2 cellular contexts compared by ENCODE assay signal in the genomic region with DNA sequence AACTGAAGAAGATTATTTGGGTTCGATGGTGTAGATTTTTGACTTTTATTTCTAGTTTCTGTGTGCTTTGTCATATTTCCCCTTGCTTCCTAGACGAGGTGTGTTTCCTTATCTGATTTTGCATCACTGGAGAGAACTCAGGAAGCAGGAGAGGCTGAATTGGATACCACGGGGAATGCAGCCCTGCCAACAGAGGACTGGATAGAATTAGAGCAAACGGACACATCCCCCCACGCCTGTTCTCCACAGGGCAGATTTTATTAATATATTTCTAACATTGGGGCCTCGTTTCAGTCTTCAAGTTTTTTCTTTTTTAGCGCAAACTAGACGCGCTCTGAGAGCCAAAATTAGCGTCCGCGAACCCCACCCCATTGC.
TF ChIP-seq lines count a peak whose summit lies in the region.

No MANE protein-coding gene starts in this region.

TF ChIP-seq in K562, 482 proteins besides CTCF, POLR2A, EP300 and RAD21 (continued from another document and continues in another):
- peak; percentile 65; the same call in 1 of the 2 replicates for TF ChIP-seq ZEB2 (IDR thresholded peaks at IDR 0.05)
- TF ChIP-seq, protein P1, sequence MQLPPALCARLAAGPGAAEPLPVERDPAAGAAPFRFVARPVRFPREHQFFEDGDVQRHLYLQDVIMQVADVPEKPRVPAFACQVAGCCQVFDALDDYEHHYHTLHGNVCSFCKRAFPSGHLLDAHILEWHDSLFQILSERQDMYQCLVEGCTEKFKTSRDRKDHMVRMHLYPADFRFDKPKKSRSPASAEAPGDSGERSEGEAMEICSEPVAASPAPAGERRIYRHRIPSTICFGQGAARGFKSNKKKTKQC (CRISPR knock-in tag; IDR thresholded peaks at IDR 0.05): 0 out of 2 replicates have a peak, but pooled peaks have one; percentile 20
- TF ChIP-seq GTF2E2 (tag; IDR thresholded peaks at IDR 0.05): no peak
- TF ChIP-seq, protein P2, sequence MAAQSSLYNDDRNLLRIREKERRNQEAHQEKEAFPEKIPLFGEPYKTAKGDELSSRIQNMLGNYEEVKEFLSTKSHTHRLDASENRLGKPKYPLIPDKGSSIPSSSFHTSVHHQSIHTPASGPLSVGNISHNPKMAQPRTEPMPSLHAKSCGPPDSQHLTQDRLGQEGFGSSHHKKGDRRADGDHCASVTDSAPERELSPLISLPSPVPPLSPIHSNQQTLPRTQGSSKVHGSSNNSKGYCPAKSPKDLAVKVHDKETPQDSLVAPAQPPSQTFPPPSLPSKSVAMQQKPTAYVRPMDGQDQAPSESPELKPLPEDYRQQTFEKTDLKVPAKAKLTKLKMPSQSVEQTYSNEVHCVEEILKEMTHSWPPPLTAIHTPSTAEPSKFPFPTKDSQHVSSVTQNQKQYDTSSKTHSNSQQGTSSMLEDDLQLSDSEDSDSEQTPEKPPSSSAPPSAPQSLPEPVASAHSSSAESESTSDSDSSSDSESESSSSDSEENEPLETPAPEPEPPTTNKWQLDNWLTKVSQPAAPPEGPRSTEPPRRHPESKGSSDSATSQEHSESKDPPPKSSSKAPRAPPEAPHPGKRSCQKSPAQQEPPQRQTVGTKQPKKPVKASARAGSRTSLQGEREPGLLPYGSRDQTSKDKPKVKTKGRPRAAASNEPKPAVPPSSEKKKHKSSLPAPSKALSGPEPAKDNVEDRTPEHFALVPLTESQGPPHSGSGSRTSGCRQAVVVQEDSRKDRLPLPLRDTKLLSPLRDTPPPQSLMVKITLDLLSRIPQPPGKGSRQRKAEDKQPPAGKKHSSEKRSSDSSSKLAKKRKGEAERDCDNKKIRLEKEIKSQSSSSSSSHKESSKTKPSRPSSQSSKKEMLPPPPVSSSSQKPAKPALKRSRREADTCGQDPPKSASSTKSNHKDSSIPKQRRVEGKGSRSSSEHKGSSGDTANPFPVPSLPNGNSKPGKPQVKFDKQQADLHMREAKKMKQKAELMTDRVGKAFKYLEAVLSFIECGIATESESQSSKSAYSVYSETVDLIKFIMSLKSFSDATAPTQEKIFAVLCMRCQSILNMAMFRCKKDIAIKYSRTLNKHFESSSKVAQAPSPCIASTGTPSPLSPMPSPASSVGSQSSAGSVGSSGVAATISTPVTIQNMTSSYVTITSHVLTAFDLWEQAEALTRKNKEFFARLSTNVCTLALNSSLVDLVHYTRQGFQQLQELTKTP (IDR thresholded peaks at IDR 0.05; ENCODE audit: low read depth in 1 of 2, partially characterized antibody in 2 of 2): peak in 1 of 2 experiments; percentile 51
- 0 out of 2 replicates have a peak, but pooled peaks have one; percentile 68 for TF ChIP-seq PHTF2 (CRISPR knock-in tag; IDR thresholded peaks at IDR 0.05)
- peak; percentile 54; the same call in 1 of the 2 replicates for TF ChIP-seq DPF2 (IDR thresholded peaks at IDR 0.05)
- peak; percentile 68; the same call in 1 of the 2 replicates for TF ChIP-seq SMARCA4 (IDR thresholded peaks at IDR 0.05)
- TF ChIP-seq, protein P3, sequence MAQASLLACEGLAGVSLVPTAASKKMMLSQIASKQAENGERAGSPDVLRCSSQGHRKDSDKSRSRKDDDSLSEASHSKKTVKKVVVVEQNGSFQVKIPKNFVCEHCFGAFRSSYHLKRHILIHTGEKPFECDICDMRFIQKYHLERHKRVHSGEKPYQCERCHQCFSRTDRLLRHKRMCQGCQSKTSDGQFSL (CRISPR knock-in tag; IDR thresholded peaks at IDR 0.05): no peak
- TF ChIP-seq, protein P3 (tag; IDR thresholded peaks at IDR 0.05): no peak
- TF ChIP-seq FOXK2 (conservative IDR thresholded peaks at IDR 0.05 in 1 of 2, IDR thresholded peaks at IDR 0.05 in 1 of 2; ENCODE audit: low read depth in 2 of 2): 0 out of 4 replicates have a peak, but pooled peaks of 1 of the 2 experiments have one; percentile 16
- TF ChIP-seq, protein P4, sequence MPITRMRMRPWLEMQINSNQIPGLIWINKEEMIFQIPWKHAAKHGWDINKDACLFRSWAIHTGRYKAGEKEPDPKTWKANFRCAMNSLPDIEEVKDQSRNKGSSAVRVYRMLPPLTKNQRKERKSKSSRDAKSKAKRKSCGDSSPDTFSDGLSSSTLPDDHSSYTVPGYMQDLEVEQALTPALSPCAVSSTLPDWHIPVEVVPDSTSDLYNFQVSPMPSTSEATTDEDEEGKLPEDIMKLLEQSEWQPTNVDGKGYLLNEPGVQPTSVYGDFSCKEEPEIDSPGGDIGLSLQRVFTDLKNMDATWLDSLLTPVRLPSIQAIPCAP (CRISPR knock-in tag; IDR thresholded peaks at IDR 0.05; ENCODE audit: borderline replicate concordance): no peak
- TF ChIP-seq, protein P5, sequence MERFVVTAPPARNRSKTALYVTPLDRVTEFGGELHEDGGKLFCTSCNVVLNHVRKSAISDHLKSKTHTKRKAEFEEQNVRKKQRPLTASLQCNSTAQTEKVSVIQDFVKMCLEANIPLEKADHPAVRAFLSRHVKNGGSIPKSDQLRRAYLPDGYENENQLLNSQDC (CRISPR knock-in tag; IDR thresholded peaks at IDR 0.05): no peak
- TF ChIP-seq NFATC3 (IDR thresholded peaks at IDR 0.05): peak; percentile 56; the same call in 1 of the 2 replicates
- TF ChIP-seq PURB (CRISPR knock-in tag; IDR thresholded peaks at IDR 0.05; ENCODE audit: low read depth): no peak
- no peak for TF ChIP-seq MCM7 (IDR thresholded peaks at IDR 0.05)
- TF ChIP-seq FOXA3 (CRISPR knock-in tag; conservative IDR thresholded peaks at IDR 0.05 in 1 of 2, IDR thresholded peaks at IDR 0.05 in 1 of 2): 0 out of 4 replicates have a peak, but pooled peaks of 1 of the 2 experiments have one; percentile 24
- peak; percentile 54; the same call in 1 of the 2 replicates for TF ChIP-seq SMARCE1 (IDR thresholded peaks at IDR 0.05)
- TF ChIP-seq PML (IDR thresholded peaks at IDR 0.05; ENCODE audit: low read length): peak; percentile 6; the same call in 1 of the 2 replicates
- TF ChIP-seq, protein P6, sequence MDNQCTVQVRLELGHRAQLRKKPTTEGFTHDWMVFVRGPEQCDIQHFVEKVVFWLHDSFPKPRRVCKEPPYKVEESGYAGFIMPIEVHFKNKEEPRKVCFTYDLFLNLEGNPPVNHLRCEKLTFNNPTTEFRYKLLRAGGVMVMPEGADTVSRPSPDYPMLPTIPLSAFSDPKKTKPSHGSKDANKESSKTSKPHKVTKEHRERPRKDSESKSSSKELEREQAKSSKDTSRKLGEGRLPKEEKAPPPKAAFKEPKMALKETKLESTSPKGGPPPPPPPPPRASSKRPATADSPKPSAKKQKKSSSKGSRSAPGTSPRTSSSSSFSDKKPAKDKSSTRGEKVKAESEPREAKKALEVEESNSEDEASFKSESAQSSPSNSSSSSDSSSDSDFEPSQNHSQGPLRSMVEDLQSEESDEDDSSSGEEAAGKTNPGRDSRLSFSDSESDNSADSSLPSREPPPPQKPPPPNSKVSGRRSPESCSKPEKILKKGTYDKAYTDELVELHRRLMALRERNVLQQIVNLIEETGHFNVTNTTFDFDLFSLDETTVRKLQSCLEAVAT (IDR thresholded peaks at IDR 0.05): 0 out of 4 replicates have a peak, but pooled peaks of 1 of the 2 experiments have one; percentile 12
- peak; percentile 53; the same call in 1 of the 2 replicates for TF ChIP-seq FOXJ2 (tag; IDR thresholded peaks at IDR 0.05)
- peak; percentile 90; the same call in 1 of the 2 replicates for TF ChIP-seq FOXP1 (CRISPR knock-in tag; IDR thresholded peaks at IDR 0.05)

TF ChIP-seq in liver, 16 proteins besides CTCF, POLR2A, EP300 and RAD21 (continued from another document):
- TF ChIP-seq, protein P7, sequence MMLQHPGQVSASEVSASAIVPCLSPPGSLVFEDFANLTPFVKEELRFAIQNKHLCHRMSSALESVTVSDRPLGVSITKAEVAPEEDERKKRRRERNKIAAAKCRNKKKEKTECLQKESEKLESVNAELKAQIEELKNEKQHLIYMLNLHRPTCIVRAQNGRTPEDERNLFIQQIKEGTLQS (IDR thresholded peaks at IDR 0.05): no peak
- TF ChIP-seq JUND (IDR thresholded peaks at IDR 0.05): no peak
- TF ChIP-seq FOXA1 (IDR thresholded peaks at IDR 0.05): no peak
- no peak for TF ChIP-seq NR2F2 (IDR thresholded peaks at IDR 0.05)
- TF ChIP-seq HNF4G (IDR thresholded peaks at IDR 0.05): no peak
- no peak for TF ChIP-seq HNF4A (conservative IDR thresholded peaks at IDR 0.05)
- no peak for TF ChIP-seq RXRA (IDR thresholded peaks at IDR 0.05)
- TF ChIP-seq, protein P8, sequence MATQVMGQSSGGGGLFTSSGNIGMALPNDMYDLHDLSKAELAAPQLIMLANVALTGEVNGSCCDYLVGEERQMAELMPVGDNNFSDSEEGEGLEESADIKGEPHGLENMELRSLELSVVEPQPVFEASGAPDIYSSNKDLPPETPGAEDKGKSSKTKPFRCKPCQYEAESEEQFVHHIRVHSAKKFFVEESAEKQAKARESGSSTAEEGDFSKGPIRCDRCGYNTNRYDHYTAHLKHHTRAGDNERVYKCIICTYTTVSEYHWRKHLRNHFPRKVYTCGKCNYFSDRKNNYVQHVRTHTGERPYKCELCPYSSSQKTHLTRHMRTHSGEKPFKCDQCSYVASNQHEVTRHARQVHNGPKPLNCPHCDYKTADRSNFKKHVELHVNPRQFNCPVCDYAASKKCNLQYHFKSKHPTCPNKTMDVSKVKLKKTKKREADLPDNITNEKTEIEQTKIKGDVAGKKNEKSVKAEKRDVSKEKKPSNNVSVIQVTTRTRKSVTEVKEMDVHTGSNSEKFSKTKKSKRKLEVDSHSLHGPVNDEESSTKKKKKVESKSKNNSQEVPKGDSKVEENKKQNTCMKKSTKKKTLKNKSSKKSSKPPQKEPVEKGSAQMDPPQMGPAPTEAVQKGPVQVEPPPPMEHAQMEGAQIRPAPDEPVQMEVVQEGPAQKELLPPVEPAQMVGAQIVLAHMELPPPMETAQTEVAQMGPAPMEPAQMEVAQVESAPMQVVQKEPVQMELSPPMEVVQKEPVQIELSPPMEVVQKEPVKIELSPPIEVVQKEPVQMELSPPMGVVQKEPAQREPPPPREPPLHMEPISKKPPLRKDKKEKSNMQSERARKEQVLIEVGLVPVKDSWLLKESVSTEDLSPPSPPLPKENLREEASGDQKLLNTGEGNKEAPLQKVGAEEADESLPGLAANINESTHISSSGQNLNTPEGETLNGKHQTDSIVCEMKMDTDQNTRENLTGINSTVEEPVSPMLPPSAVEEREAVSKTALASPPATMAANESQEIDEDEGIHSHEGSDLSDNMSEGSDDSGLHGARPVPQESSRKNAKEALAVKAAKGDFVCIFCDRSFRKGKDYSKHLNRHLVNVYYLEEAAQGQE (IDR thresholded peaks at IDR 0.05): no peak
- TF ChIP-seq TAF1 (conservative IDR thresholded peaks at IDR 0.05): no peak
- TF ChIP-seq EGR1 (IDR thresholded peaks at IDR 0.05; ENCODE audit: low read depth in 2 of 2): no peak
- no peak for TF ChIP-seq YY1 (IDR thresholded peaks at IDR 0.05)
- TF ChIP-seq, protein P9, sequence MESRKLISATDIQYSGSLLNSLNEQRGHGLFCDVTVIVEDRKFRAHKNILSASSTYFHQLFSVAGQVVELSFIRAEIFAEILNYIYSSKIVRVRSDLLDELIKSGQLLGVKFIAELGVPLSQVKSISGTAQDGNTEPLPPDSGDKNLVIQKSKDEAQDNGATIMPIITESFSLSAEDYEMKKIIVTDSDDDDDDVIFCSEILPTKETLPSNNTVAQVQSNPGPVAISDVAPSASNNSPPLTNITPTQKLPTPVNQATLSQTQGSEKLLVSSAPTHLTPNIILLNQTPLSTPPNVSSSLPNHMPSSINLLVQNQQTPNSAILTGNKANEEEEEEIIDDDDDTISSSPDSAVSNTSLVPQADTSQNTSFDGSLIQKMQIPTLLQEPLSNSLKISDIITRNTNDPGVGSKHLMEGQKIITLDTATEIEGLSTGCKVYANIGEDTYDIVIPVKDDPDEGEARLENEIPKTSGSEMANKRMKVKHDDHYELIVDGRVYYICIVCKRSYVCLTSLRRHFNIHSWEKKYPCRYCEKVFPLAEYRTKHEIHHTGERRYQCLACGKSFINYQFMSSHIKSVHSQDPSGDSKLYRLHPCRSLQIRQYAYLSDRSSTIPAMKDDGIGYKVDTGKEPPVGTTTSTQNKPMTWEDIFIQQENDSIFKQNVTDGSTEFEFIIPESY (IDR thresholded peaks at IDR 0.05): no peak
- TF ChIP-seq SP1 (IDR thresholded peaks at IDR 0.05): no peak
- TF ChIP-seq, protein P10, sequence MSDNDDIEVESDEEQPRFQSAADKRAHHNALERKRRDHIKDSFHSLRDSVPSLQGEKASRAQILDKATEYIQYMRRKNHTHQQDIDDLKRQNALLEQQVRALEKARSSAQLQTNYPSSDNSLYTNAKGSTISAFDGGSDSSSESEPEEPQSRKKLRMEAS (IDR thresholded peaks at IDR 0.05): no peak
